ENCODE assay signal across 1 cellular context in genomic region chr10:113169111-113169510, GRCh38.
TF ChIP-seq lines count a peak whose summit lies in the region.

No MANE protein-coding gene starts in this region.

TF ChIP-seq in GM23338, 12 proteins besides CTCF, POLR2A, EP300 and RAD21:
- no peak for TF ChIP-seq ZNF462 (CRISPR knock-in tag; IDR thresholded peaks at IDR 0.05)
- no peak for TF ChIP-seq STAT1 (IDR thresholded peaks at IDR 0.05; ENCODE audit: unreplicated experiment)
- TF ChIP-seq CREB1 (CRISPR knock-in tag; IDR thresholded peaks at IDR 0.05; ENCODE audit: low read depth) = no peak
- no peak for TF ChIP-seq JUNB (IDR thresholded peaks at IDR 0.05; ENCODE audit: unreplicated experiment)
- no peak for TF ChIP-seq ZNF331 (CRISPR knock-in tag; IDR thresholded peaks at IDR 0.05; ENCODE audit: low read depth)
- TF ChIP-seq NANOG (IDR thresholded peaks at IDR 0.05; ENCODE audit: borderline replicate concordance) = no peak
- TF ChIP-seq ZNF114 (CRISPR knock-in tag; IDR thresholded peaks at IDR 0.05) = no peak
- no peak for TF ChIP-seq ETS1 (IDR thresholded peaks at IDR 0.05)
- TF ChIP-seq EZH2 (IDR thresholded peaks at IDR 0.05; ENCODE audit: low read depth, unreplicated experiment) = no peak
- no peak for TF ChIP-seq REST (IDR thresholded peaks at IDR 0.05; ENCODE audit: unreplicated experiment)
- no peak for TF ChIP-seq EZH2phosphoT487 (IDR thresholded peaks at IDR 0.05; ENCODE audit: unreplicated experiment)
- TF ChIP-seq POLR2AphosphoS5 (IDR thresholded peaks at IDR 0.05; ENCODE audit: low read depth) = no peak
